8 cellular contexts compared by ENCODE assay signal in the genomic region with DNA sequence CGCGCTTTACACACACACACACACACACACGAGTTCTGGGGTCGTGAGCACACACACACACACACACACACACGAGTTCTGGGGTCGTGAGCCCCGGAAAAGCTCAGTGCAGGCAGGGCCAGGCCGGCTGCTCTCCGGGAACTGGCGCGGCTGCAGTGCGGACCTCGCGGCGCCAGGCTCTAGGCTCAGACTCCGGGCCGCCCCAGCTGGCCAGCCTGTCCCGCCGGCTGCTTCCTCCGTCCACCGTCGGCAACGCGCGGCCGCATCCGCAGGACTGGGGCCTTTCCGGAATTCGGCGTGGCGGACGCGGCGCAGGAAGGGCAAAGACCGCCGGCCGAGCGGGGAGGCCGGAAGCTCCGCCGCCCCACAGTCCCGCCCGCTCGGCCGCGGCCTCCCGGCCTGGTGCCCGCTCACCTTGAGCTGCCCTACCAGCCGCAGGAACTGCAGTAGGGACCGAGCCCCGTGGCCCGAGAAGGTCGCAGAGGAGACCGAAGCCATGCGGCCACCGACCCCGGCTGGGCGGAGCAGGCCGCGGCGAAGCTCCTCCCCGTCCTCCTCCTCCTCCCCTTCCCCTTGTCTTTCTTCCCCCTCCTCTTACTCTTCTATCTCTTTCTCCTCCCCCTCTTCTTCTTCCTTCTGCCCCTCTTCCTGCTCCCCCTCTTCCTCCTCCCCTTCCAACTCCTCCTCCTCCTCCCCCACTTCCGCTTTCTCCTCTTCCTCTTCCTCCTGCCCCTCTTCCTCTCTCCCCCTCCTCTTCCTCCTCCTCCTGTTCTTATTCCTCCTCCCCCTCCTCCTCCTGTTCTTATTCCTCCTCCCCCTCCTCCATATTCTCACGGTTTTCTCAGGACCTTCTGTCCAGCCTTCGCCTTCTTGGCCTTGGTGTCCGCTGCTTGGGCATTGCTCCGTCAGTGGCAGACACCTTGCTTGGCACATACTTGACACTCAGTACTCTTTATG. TPM values are rescaled to one million over a fixed set of nuclear protein-coding genes. Genes with fewer than 3 reads are reported as not detected.
A peak's percentile ranks its signal among the peaks of the same experiment; 100 is the strongest.
DNase-seq lines count a peak whose midpoint lies in the region; ATAC-seq and TF ChIP-seq lines count a peak whose summit lies in the region.

HDDC2 (minus strand) TSS at position 533 of the 957 bp plus-strand sequence; CDS start at position 498, 35 bp downstream.

- CTCF ChIA-PET in RWPE1 (lab: Yijun Ruan, JAX), result interaction anchor here (0.8 to 1.4 kb wide), 3 partner anchors 9 to 148 kb away, joined by 4 to 6 read pairs (median 4); partner anchors contain the start of gene TPD52L1

- H3K27me3 ChIP-seq in thymus (ENCODE audit: control insufficient read depth, insufficient read depth), result no peaks in the 10 kb centered on the region

- peaks cover 9% of the 10 kb centered on the region for H3K9me3 Mint-ChIP-seq in neural crest cell

- H3K4me1 ChIP-seq in thymus (ENCODE audit: control insufficient read depth, insufficient read depth, low read length), result peaks cover 7% of the 10 kb centered on the region

- POLR2A ChIA-PET in RWPE1 (lab: Yijun Ruan, JAX; ENCODE audit: low non-redundant PET), result interaction anchor here (0.6 to 0.7 kb wide), 2 partner anchors 70 to 124 kb away, joined by 3 to 5 read pairs; no protein-coding TSS in a partner anchor

- H3K36me3 ChIP-seq in thymus (ENCODE audit: control insufficient read depth, insufficient read depth), result peaks cover 3% of the 10 kb centered on the region

- peak within 1 kb of the TSS; percentile 92 for H3K27ac Mint-ChIP-seq in neural crest cell (ENCODE audit: unreplicated experiment)

- DNase-seq in DMS 273 (lab: John Stamatoyannopoulos, UW; ENCODE audit: unreplicated experiment) (peak; percentile 76), RWPE1 (ENCODE audit: low spot score) (peak; percentile 62), activated gamma-delta T cell treated with Interleukin-2 at 50 U/mL for 16 hours (peak; percentile 23), foreskin fibroblast (peak; percentile 60 to 84), neural crest cell (ENCODE audit: low read depth, low spot score) (peak; percentile 59)

- H3K4me3 ChIP-seq in foreskin fibroblast (ENCODE audit: low read depth in 1 of 2, low read length in 2 of 2), result peak within 1 kb of the TSS; percentile 62 to 78
- peak within 1 kb of the TSS; percentile 89 for H3K4me3 ChIP-seq in thymus (ENCODE audit: low read length)

- H3K27ac ChIP-seq in RWPE1 (peak within 1 kb of the TSS; percentile 79), thymus (ENCODE audit: low read depth) (peak within 1 kb of the TSS; percentile 92)

- peaks cover 23% of the 10 kb centered on the region for H3K36me3 Mint-ChIP-seq in neural crest cell (ENCODE audit: low read depth)

- peaks cover 28% of the 10 kb centered on the region for H3K27me3 Mint-ChIP-seq in neural crest cell (ENCODE audit: low read depth)

- peaks cover 41% of the 10 kb centered on the region for H3K4me1 Mint-ChIP-seq in neural crest cell

- WGBS in thymus, result 5% methylated on average over 67 of the region's 67 CpGs

- ATAC-seq in GM19455 (IDR thresholded peaks at IDR 0.05; ENCODE audit: unreplicated experiment), result peak; percentile 89
- ATAC-seq in HG03565 (IDR thresholded peaks at IDR 0.05; ENCODE audit: unreplicated experiment), result peak; percentile 79

- no peak for TF ChIP-seq CTCF in RWPE1 (conservative IDR thresholded peaks at IDR 0.05; ENCODE audit: low read depth)
- TF ChIP-seq CTCF in foreskin fibroblast (IDR thresholded peaks at IDR 0.05; ENCODE audit: low read depth, low read length), result no peak
- TF ChIP-seq CTCF in neural crest cell (conservative IDR thresholded peaks at IDR 0.05), result no peak

- no peaks in the 10 kb centered on the region for H3K9me3 ChIP-seq in thymus (ENCODE audit: control insufficient read depth)

- peak within 1 kb of the TSS; percentile 93 for H3K4me3 Mint-ChIP-seq in neural crest cell

RNA-seq across cellular contexts. Expression of gene HDDC2, which starts in this region (rescaled TPM):
- 103 and 104 TPM in 2 replicates for total RNA-seq in neural crest cell
- 72.6 TPM for polyA plus RNA-seq in thymus

Comparison
In these comparisons a context has a peak if more than half of its experiments do, and no peak if none do; other contexts are left out.
1. Peak in every context shown above with its lines: DNase-seq, ATAC-seq, H3K4me3 ChIP-seq and H3K27ac ChIP-seq.
2. DNase-seq: peak in every context shown above with its lines; median percentile 76 in DMS 273; 72 in foreskin fibroblast; 62 in RWPE1; 59 in neural crest cell; 23 in activated gamma-delta T cell treated with Interleukin-2 at 50 U/mL for 16 hours.